Comparison of ENCODE assay signal across 20 cellular contexts in the genomic region with DNA sequence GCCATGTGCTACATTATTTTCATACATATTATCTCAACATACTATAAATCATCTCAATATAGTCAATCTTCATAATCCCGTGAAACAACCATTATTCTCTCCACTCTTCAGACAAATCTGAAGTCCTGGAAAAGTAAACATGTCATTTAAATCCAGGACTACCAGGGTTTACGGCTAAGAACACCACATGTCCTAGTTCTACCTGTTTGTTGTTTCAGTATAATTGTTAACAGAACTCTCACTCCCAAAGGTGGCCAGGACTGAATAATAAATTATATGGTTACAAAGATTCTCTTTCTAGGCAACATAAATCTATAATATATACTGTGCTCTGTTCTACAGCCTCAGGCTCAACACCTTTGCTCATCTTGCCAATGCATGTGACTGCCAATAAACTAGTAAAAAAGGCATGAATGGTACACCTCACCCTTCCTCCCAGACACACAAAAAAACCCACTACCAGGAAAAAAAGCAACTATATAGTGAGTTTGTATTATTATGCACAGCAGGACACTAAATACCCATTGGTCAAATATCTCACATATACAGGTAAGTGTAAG. TPM values are rescaled to one million over a fixed set of nuclear protein-coding genes. Genes with fewer than 3 reads are reported as not detected.
DNase-seq lines count a peak whose midpoint lies in the region; ATAC-seq and TF ChIP-seq lines count a peak whose summit lies in the region.
"Had no signal": no experiment of that assay in that cellular context is flagged by ENCODE, and none has a peak within 500 bp of the region (broad histone marks: within the 10 kb centered on the region; RNA-seq: fewer than 3 reads in every experiment).

No MANE protein-coding gene starts in this region.

- H3K27ac Mint-ChIP-seq in CD4-positive, CD25-positive, alpha-beta regulatory T cell, result peak overlapping the region in 2 of 3 donors; percentile 21 to 56
- H3K27ac Mint-ChIP-seq: activated T-helper 1 cell treated with anti-CD3 and anti-CD28 coated beads, Interleukin-12 subunit alpha, Interleukin-12 subunit beta, Interleukin-2, Interleukin-4 antibody, amounts not matched to agents 30 ng/mL and 10 ng/mL and 1 ng/mL, durations not matched to agents 14 hours and 24 hours and 36 hours; neural progenitor cell had no signal

- peak overlapping the region; percentile 12; the same call in 1 of the 2 replicates for H3K27ac ChIP-seq in 22Rv1
- no peak overlapping the region for H3K27ac ChIP-seq in CD4-positive, CD25-positive, alpha-beta regulatory T cell (ENCODE audit: insufficient read depth, low read length, poor library complexity, severe bottlenecking)
- H3K27ac ChIP-seq: C4-2B, neural progenitor cell, suprapubic skin, upper lobe of right lung had no signal

- no peak for TF ChIP-seq CTCF in 22Rv1 (IDR thresholded peaks at IDR 0.05)
- TF ChIP-seq CTCF in epithelial cell of esophagus (IDR thresholded peaks at IDR 0.05; ENCODE audit: insufficient read depth, low read depth, low read length, missing control alignments), result no peak

- peaks cover 32 to 75% (median 52%) of the 10 kb centered on the region in 4 donors for H3K4me1 Mint-ChIP-seq in CD4-positive, CD25-positive, alpha-beta regulatory T cell

- H3K27me3 ChIP-seq in CD4-positive, CD25-positive, alpha-beta regulatory T cell (ENCODE audit: control insufficient read depth, insufficient read depth, low read length), result no peaks in the 10 kb centered on the region
- H3K27me3 ChIP-seq: neural progenitor cell, suprapubic skin, upper lobe of right lung had no signal

- peaks cover 3% of the 10 kb centered on the region for H3K36me3 Mint-ChIP-seq in CD4-positive, CD25-positive, alpha-beta regulatory T cell

- H3K4me3 Mint-ChIP-seq in CD4-positive, CD25-positive, alpha-beta regulatory T cell, result peak overlapping the region in 1 of 4 donors; percentile 1
- H3K4me3 Mint-ChIP-seq: activated T-helper 1 cell treated with anti-CD3 and anti-CD28 coated beads, Interleukin-12 subunit alpha, Interleukin-12 subunit beta, Interleukin-2, Interleukin-4 antibody, amounts not matched to agents 30 ng/mL and 10 ng/mL and 1 ng/mL, durations not matched to agents 14 hours and 24 hours and 36 hours had no signal

- no peak for ATAC-seq in CD4-positive, CD25-positive, alpha-beta regulatory T cell (ENCODE audit: low read depth in 2 of 2)
- ATAC-seq: upper lobe of right lung had no signal

- no peak overlapping the region for H3K4me3 ChIP-seq in CD4-positive, CD25-positive, alpha-beta regulatory T cell (ENCODE audit: low read depth, low read length)
- no peak overlapping the region for H3K4me3 ChIP-seq in epithelial cell of esophagus (ENCODE audit: low read length)
- H3K4me3 ChIP-seq: neural progenitor cell, suprapubic skin, upper lobe of right lung had no signal

- no peaks in the 10 kb centered on the region for H3K27me3 Mint-ChIP-seq in CD4-positive, CD25-positive, alpha-beta regulatory T cell

- H3K9me3 ChIP-seq in CD4-positive, CD25-positive, alpha-beta regulatory T cell (ENCODE audit: control insufficient read depth in 2 of 2, low read length in 2 of 2), result no peaks in the 10 kb centered on the region
- H3K9me3 ChIP-seq: SK-N-SH, suprapubic skin, upper lobe of right lung had no signal

- no peak for DNase-seq in CD4-positive, CD25-positive, alpha-beta regulatory T cell
- peak; percentile 84 for DNase-seq in NCI-H69 (lab: John Stamatoyannopoulos, UW)
- DNase-seq in epithelial cell of esophagus (ENCODE audit: low read depth), result peak; percentile 14
- no peak for DNase-seq in globus pallidus (ENCODE audit: low spot score)
- DNase-seq in activated CD4-positive, alpha-beta T cell treated with anti-CD3 and anti-CD28 coated beads, Interleukin-2, amount 50 U/mL, for 4 hours, result no peak
- no peak for DNase-seq in NCI-H1694 (lab: John Stamatoyannopoulos, UW)
- DNase-seq in NCI-H524 treated with DMSO at 0.1 percent for 48 hours (lab: John Stamatoyannopoulos, UW), result no peak
- DNase-seq: activated CD4-positive, alpha-beta T cell treated with anti-CD3 and anti-CD28 coated beads, Interleukin-2, amount 50 U/mL, for 48 hours; activated naive CD4-positive, alpha-beta T cell treated with Interleukin-2 at 50 U/mL for 16 hours; cerebellar nuclear complex; NCI-H1436 treated with DMSO at 0.1 percent for 48 hours; SK-N-SH; small intestine; stimulated activated naive CD4-positive, alpha-beta T cell; upper lobe of right lung had no signal

- no peaks in the 10 kb centered on the region for H3K9me3 Mint-ChIP-seq in CD4-positive, CD25-positive, alpha-beta regulatory T cell
- H3K9me3 Mint-ChIP-seq: activated T-helper 1 cell treated with anti-CD3 and anti-CD28 coated beads, Interleukin-12 subunit alpha, Interleukin-12 subunit beta, Interleukin-2, Interleukin-4 antibody, amounts not matched to agents 30 ng/mL and 10 ng/mL and 1 ng/mL, durations not matched to agents 14 hours and 24 hours and 36 hours had no signal

- peaks cover 23% of the 10 kb centered on the region for H3K4me1 ChIP-seq in CD4-positive, CD25-positive, alpha-beta regulatory T cell (ENCODE audit: control insufficient read depth, insufficient read depth, low read length, poor library complexity, severe bottlenecking)

- peaks cover 2% of the 10 kb centered on the region for H3K36me3 ChIP-seq in CD4-positive, CD25-positive, alpha-beta regulatory T cell (ENCODE audit: control insufficient read depth, insufficient read depth, low read length)
- H3K36me3 ChIP-seq: neural progenitor cell, suprapubic skin, upper lobe of right lung had no signal

RNA-seq across cellular contexts. Expression of a gene that starts 20.1 kb away (rescaled TPM):
- 57.4 TPM for total RNA-seq in CD4-positive, CD25-positive, alpha-beta regulatory T cell
- polyA plus RNA-seq in CD4-positive, CD25-positive, alpha-beta regulatory T cell, result 10 to 100 TPM; 52.0 to 86.1 (median 74.6) TPM

Comparison
In these comparisons a context has a peak if more than half of its experiments do, and no peak if none do; other contexts are left out.
1. DNase-seq: peak in NCI-H69 (single experiment) and epithelial cell of esophagus (single experiment); none in CD4-positive, CD25-positive, alpha-beta regulatory T cell (0 of 3), globus pallidus (single experiment), activated CD4-positive, alpha-beta T cell treated with anti-CD3 and anti-CD28 coated beads, Interleukin-2, amount 50 U/mL, for 4 hours (0 of 2), NCI-H1694 (single experiment) and NCI-H524 treated with DMSO at 0.1 percent for 48 hours (single experiment).